In the genomic region with DNA sequence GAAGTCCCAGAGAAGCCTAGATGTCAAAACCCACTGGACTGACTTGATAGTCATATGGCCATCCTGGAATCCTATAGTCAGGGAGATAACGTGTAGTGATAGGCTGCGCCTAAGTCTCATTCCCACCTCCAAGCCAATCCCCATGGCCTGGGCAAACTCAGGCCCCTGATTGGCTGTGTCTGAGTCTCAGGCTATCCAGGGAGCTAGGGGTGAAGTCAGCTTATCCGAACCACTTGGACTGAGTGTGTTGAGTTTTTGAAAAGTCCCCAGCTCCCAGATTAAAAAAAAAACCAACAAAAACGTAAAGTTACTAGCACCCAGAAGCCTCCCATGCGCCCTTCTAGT, we compare ENCODE assay signal across 16 cellular contexts. TPM values are rescaled to one million over a fixed set of nuclear protein-coding genes. Genes with fewer than 3 reads are reported as not detected.
DNase-seq lines count a peak whose midpoint lies in the region; ATAC-seq and TF ChIP-seq lines count a peak whose summit lies in the region.
"Had no signal": no experiment of that assay in that cellular context is flagged by ENCODE, and none has a peak within 500 bp of the region (broad histone marks: within the 10 kb centered on the region; RNA-seq: fewer than 3 reads in every experiment).

No MANE protein-coding gene starts in this region.

- no peaks in the 10 kb centered on the region for H3K27me3 ChIP-seq in CD4-positive, alpha-beta T cell (ENCODE audit: control insufficient read depth, insufficient read depth, low read length)
- H3K27me3 ChIP-seq: ascending aorta, spleen, vagina had no signal

- peaks cover 71% of the 10 kb centered on the region for H3K36me3 Mint-ChIP-seq in T-helper 2 cell treated with Interferon-gamma antibody and Interleukin-4, amounts not matched to agents 5 μg/mL and 100 μg/mL, for 36 hours (ENCODE audit: low read depth)
- peaks cover 72% of the 10 kb centered on the region for H3K36me3 Mint-ChIP-seq in CD4-positive, alpha-beta T cell (ENCODE audit: low read depth)
- peaks cover 34% of the 10 kb centered on the region for H3K36me3 Mint-ChIP-seq in activated CD4-positive, alpha-beta memory T cell treated with anti-CD3 and anti-CD28 coated beads for 36 hours
- H3K36me3 Mint-ChIP-seq in effector memory CD8-positive, alpha-beta T cell (ENCODE audit: insufficient read depth): peaks cover 44% of the 10 kb centered on the region

- CTCF ChIA-PET in CD4-positive, alpha-beta T cell (lab: Charles Lee): interaction anchor here (1.6 to 2.9 kb wide), 3 partner anchors 11 to 19 kb away, joined by 4 to 9 read pairs (median 9); no protein-coding TSS in a partner anchor
- CTCF ChIA-PET in activated CD4-positive, alpha-beta memory T cell treated with anti-CD3 and anti-CD28 coated beads for 36 hours (lab: Charles Lee): interaction anchor here (0.7 to 3.3 kb wide), 12 partner anchors 8 to 144 kb away, joined by 3 to 24 read pairs (median 4); no protein-coding TSS in a partner anchor

- H3K27ac ChIP-seq in CD4-positive, alpha-beta T cell (ENCODE audit: low read depth, low read length): peak overlapping the region; percentile 25
- no peak overlapping the region for H3K27ac ChIP-seq in coronary artery
- H3K27ac ChIP-seq: ascending aorta, vagina had no signal

- ATAC-seq in CD4-positive, alpha-beta T cell (ENCODE audit: poor library complexity): no peak
- ATAC-seq in effector memory CD8-positive, alpha-beta T cell (replicated peaks): no peak
- ATAC-seq: left lobe of liver had no signal

- intact Hi-C loops in CD4-positive, alpha-beta T cell (cut with DNase I, micrococcal nuclease): no loop called here
- intact Hi-C loops in activated CD4-positive, alpha-beta memory T cell treated with anti-CD3 and anti-CD28 coated beads for 36 hours (cut with micrococcal nuclease): no loop called here

- H3K4me1 Mint-ChIP-seq in T-helper 2 cell treated with Interferon-gamma antibody and Interleukin-4, amounts not matched to agents 5 μg/mL and 100 μg/mL, for 36 hours (ENCODE audit: low read depth): peaks cover 52% of the 10 kb centered on the region
- peaks cover 74% of the 10 kb centered on the region for H3K4me1 Mint-ChIP-seq in CD4-positive, alpha-beta T cell (ENCODE audit: low read depth)
- peaks cover 53% of the 10 kb centered on the region for H3K4me1 Mint-ChIP-seq in activated CD4-positive, alpha-beta memory T cell treated with anti-CD3 and anti-CD28 coated beads for 36 hours (ENCODE audit: low read depth)
- peaks cover 53 to 61% of the 10 kb centered on the region in 2 donors for H3K4me1 Mint-ChIP-seq in effector memory CD8-positive, alpha-beta T cell (ENCODE audit: low read depth in 2 of 2)

- POLR2A ChIA-PET in CD4-positive, alpha-beta T cell (lab: Charles Lee): interaction anchor here (1.1 to 3.0 kb wide), 5 partner anchors 9 to 74 kb away, joined by 3 to 22 read pairs (median 4); no protein-coding TSS in a partner anchor
- POLR2A ChIA-PET in activated CD4-positive, alpha-beta memory T cell treated with anti-CD3 and anti-CD28 coated beads for 36 hours (lab: Charles Lee): interaction anchor here (1.5 kb wide), 1 partner anchor 13 kb away, joined by 7 read pairs; no protein-coding TSS in a partner anchor

- no peaks in the 10 kb centered on the region for H3K27me3 Mint-ChIP-seq in T-helper 2 cell treated with Interferon-gamma antibody and Interleukin-4, amounts not matched to agents 5 μg/mL and 100 μg/mL, for 36 hours (ENCODE audit: low read depth)
- no peaks in the 10 kb centered on the region for H3K27me3 Mint-ChIP-seq in CD4-positive, alpha-beta T cell
- no peaks in the 10 kb centered on the region for H3K27me3 Mint-ChIP-seq in activated CD4-positive, alpha-beta memory T cell treated with anti-CD3 and anti-CD28 coated beads for 36 hours
- no peaks in the 10 kb centered on the region for H3K27me3 Mint-ChIP-seq in effector memory CD8-positive, alpha-beta T cell

- no peak for TF ChIP-seq CTCF in CD4-positive, alpha-beta T cell (IDR thresholded peaks at IDR 0.05)
- TF ChIP-seq CTCF in GM10266 (IDR thresholded peaks at IDR 0.05; ENCODE audit: control insufficient read depth, insufficient read depth, low read depth, missing control alignments) (no peak), coronary artery (IDR thresholded peaks at IDR 0.05) (no peak)

- DNase-seq in T-helper 2 cell treated with Interferon-gamma antibody and Interleukin-4, amounts not matched to agents 5 μg/mL and 100 μg/mL, for 36 hours (ENCODE audit: low spot score): no peak
- no peak for DNase-seq in T-helper 2 cell
- no peak for DNase-seq in CD4-positive, alpha-beta T cell
- no peak for DNase-seq in activated CD4-positive, alpha-beta memory T cell treated with anti-CD3 and anti-CD28 coated beads for 36 hours
- no peak for DNase-seq in effector memory CD8-positive, alpha-beta T cell
- no peak for DNase-seq in effector CD4-positive, alpha-beta T cell
- no peak for DNase-seq in GM10266 (ENCODE audit: extremely low spot score)
- no peak for DNase-seq in coronary artery (ENCODE audit: low spot score)
- DNase-seq: activated effector memory CD4-positive, alpha-beta T cell treated with Interleukin-2 at 50 U/mL for 16 hours; effector CD8-positive, alpha-beta T cell; NCI-H1930; spleen; stimulated activated CD4-positive, alpha-beta T cell treated with anti-CD3 and anti-CD28 coated beads, Interleukin-4, amount 100 ng/mL, for 4 hours had no signal

- H3K27ac Mint-ChIP-seq in T-helper 2 cell treated with Interferon-gamma antibody and Interleukin-4, amounts not matched to agents 5 μg/mL and 100 μg/mL, for 36 hours: peak overlapping the region; percentile 55
- H3K27ac Mint-ChIP-seq in CD4-positive, alpha-beta T cell: peak overlapping the region; percentile 75
- H3K27ac Mint-ChIP-seq in activated CD4-positive, alpha-beta memory T cell treated with anti-CD3 and anti-CD28 coated beads for 36 hours: peak overlapping the region; percentile 68
- peak overlapping the region; percentile 38 to 91 for H3K27ac Mint-ChIP-seq in effector memory CD8-positive, alpha-beta T cell

- peak overlapping the region; percentile 56 for H3K4me3 Mint-ChIP-seq in T-helper 2 cell treated with Interferon-gamma antibody and Interleukin-4, amounts not matched to agents 5 μg/mL and 100 μg/mL, for 36 hours
- peak overlapping the region; percentile 30 for H3K4me3 Mint-ChIP-seq in CD4-positive, alpha-beta T cell
- H3K4me3 Mint-ChIP-seq in activated CD4-positive, alpha-beta memory T cell treated with anti-CD3 and anti-CD28 coated beads for 36 hours: no peak overlapping the region
- peak overlapping the region; percentile 76 to 79 for H3K4me3 Mint-ChIP-seq in effector memory CD8-positive, alpha-beta T cell

- peaks cover 8% of the 10 kb centered on the region for H3K9me3 Mint-ChIP-seq in T-helper 2 cell treated with Interferon-gamma antibody and Interleukin-4, amounts not matched to agents 5 μg/mL and 100 μg/mL, for 36 hours
- H3K9me3 Mint-ChIP-seq in CD4-positive, alpha-beta T cell: no peaks in the 10 kb centered on the region
- H3K9me3 Mint-ChIP-seq in activated CD4-positive, alpha-beta memory T cell treated with anti-CD3 and anti-CD28 coated beads for 36 hours: peaks cover 7% of the 10 kb centered on the region
- no peaks in the 10 kb centered on the region for H3K9me3 Mint-ChIP-seq in effector memory CD8-positive, alpha-beta T cell

- no peak overlapping the region for H3K4me3 ChIP-seq in coronary artery
- H3K4me3 ChIP-seq: ascending aorta, spleen, vagina had no signal

- no peaks in the 10 kb centered on the region for H3K9me3 ChIP-seq in CD4-positive, alpha-beta T cell (ENCODE audit: control insufficient read depth, low read length)
- H3K9me3 ChIP-seq: ascending aorta, spleen, vagina had no signal

RNA-seq across cellular contexts. Expression of a gene that starts 51.6 kb away (rescaled TPM):
- total RNA-seq in CD4-positive, alpha-beta T cell: 100 to 1,000 TPM; 202 to 213 TPM
- total RNA-seq in activated CD4-positive, alpha-beta memory T cell treated with anti-CD3 and anti-CD28 coated beads for 36 hours: 100 to 1,000 TPM; 129 to 138 TPM
